8 cellular contexts compared by ENCODE assay signal in the genomic region with DNA sequence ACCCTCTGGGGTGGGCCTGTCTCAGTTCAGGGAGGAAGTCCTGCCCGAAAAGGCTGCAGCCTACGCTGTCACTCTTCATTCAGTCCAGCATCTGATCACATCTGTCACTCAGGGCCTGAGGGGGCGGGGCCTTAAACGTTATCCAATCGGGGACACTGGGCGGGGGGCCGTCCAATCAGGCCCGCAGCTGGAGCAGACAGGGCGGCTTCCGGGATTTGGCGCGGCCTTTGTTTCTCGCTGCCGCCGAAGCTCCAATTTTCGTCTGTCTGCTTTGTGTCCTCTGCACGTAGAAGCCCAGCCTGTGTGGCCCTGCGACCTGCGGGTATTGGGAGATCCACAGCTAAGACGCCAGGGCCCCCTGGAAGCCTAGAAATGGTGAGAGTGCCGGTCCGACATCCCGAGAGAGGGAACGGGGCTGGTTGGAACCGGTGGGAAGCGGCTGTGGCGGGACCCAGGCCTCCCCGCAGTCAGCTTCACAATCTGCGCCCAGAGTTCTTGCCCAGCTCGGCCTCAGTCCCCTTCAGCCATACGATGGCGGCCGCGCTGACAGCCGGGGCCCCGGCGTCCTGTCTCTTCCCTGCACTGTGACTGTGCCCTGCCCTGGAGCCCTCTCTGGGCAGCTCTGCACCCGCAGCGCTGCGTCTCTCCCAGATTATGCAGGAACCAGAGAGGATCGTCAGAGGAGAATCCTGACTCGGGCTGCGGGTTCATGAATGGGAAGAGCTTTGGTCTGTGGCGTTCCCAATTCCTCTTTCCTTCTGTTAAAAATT. TPM values are rescaled to one million over a fixed set of nuclear protein-coding genes. Genes with fewer than 3 reads are reported as not detected.
DNase-seq lines count a peak whose midpoint lies in the region; ATAC-seq and TF ChIP-seq lines count a peak whose summit lies in the region.

A gene (plus strand): TSS at position 224 of the 770 bp plus-strand sequence. CDS start 149 bp downstream, at position 373.

- peak within 1 kb of the TSS; percentile 100 for H3K27ac Mint-ChIP-seq in nephron progenitor cell
- peak within 1 kb of the TSS; percentile 94 to 95 for H3K27ac Mint-ChIP-seq in stimulated activated naive CD8-positive, alpha-beta T cell treated with anti-CD3 and anti-CD28 coated beads, Interleukin-15, amount 100 ng/mL, for 72 hours

- H3K4me3 ChIP-seq in fibroblast of villous mesenchyme (ENCODE audit: low read depth, low read length) = peak within 1 kb of the TSS; percentile 83

- TF ChIP-seq CTCF in fibroblast of villous mesenchyme (IDR thresholded peaks at IDR 0.05; ENCODE audit: insufficient read depth, low read depth, low read length) (no peak), nephron progenitor cell (IDR thresholded peaks at IDR 0.05) (no peak)

- peak; percentile 26 for DNase-seq in GM04504 (ENCODE audit: low read depth)
- DNase-seq in NCI-H524 treated with DMSO at 0.1 percent for 48 hours (lab: John Stamatoyannopoulos, UW) = peak; percentile 21
- peak; percentile 77 to 78 for DNase-seq in activated T-cell treated with anti-CD3 and anti-CD28 coated beads, Interleukin-2, amount 50 U/mL, for 48 hours
- peak; percentile 84 for DNase-seq in fibroblast of villous mesenchyme (ENCODE audit: low read depth)
- peak; percentile 93 for DNase-seq in nephron progenitor cell
- peak; percentile 40 to 61 for DNase-seq in stimulated activated naive CD8-positive, alpha-beta T cell treated with anti-CD3 and anti-CD28 coated beads, Interleukin-15, amount 100 ng/mL, for 72 hours
- DNase-seq in NCI-H446 treated with DMSO at 0.1 percent for 48 hours (lab: John Stamatoyannopoulos, UW) = no peak

- H3K9me3 Mint-ChIP-seq in nephron progenitor cell = peaks cover 36% of the 10 kb centered on the region
- peaks cover 8 to 12% of the 10 kb centered on the region in 2 donors for H3K9me3 Mint-ChIP-seq in stimulated activated naive CD8-positive, alpha-beta T cell treated with anti-CD3 and anti-CD28 coated beads, Interleukin-15, amount 100 ng/mL, for 72 hours

- peaks cover 28% of the 10 kb centered on the region for H3K4me1 Mint-ChIP-seq in nephron progenitor cell
- peaks cover 12% of the 10 kb centered on the region for H3K4me1 Mint-ChIP-seq in stimulated activated naive CD8-positive, alpha-beta T cell treated with anti-CD3 and anti-CD28 coated beads, Interleukin-15, amount 100 ng/mL, for 72 hours

- H3K36me3 Mint-ChIP-seq in nephron progenitor cell (ENCODE audit: low read depth) = peaks cover 55% of the 10 kb centered on the region

- peak within 1 kb of the TSS; percentile 94 for H3K4me3 Mint-ChIP-seq in nephron progenitor cell
- peak within 1 kb of the TSS; percentile 92 to 96 for H3K4me3 Mint-ChIP-seq in stimulated activated naive CD8-positive, alpha-beta T cell treated with anti-CD3 and anti-CD28 coated beads, Interleukin-15, amount 100 ng/mL, for 72 hours

- peaks cover 6% of the 10 kb centered on the region for H3K27me3 Mint-ChIP-seq in nephron progenitor cell (ENCODE audit: low read depth, poor library complexity)
- H3K27me3 Mint-ChIP-seq in stimulated activated naive CD8-positive, alpha-beta T cell treated with anti-CD3 and anti-CD28 coated beads, Interleukin-15, amount 100 ng/mL, for 72 hours = peaks cover 39% of the 10 kb centered on the region

- ATAC-seq in HG02981 (IDR thresholded peaks at IDR 0.05; ENCODE audit: unreplicated experiment) = peak; percentile 99
- peak; percentile 94 for ATAC-seq in stimulated activated naive CD8-positive, alpha-beta T cell treated with anti-CD3 and anti-CD28 coated beads, Interleukin-15, amount 100 ng/mL, for 72 hours

RNA-seq across cellular contexts. Expression of the gene that starts here (rescaled TPM):
- 0.64 and 1.3 TPM in 2 replicates for total RNA-seq in fibroblast of villous mesenchyme
